ENCODE assay signal across 9 cellular contexts in the genomic region with DNA sequence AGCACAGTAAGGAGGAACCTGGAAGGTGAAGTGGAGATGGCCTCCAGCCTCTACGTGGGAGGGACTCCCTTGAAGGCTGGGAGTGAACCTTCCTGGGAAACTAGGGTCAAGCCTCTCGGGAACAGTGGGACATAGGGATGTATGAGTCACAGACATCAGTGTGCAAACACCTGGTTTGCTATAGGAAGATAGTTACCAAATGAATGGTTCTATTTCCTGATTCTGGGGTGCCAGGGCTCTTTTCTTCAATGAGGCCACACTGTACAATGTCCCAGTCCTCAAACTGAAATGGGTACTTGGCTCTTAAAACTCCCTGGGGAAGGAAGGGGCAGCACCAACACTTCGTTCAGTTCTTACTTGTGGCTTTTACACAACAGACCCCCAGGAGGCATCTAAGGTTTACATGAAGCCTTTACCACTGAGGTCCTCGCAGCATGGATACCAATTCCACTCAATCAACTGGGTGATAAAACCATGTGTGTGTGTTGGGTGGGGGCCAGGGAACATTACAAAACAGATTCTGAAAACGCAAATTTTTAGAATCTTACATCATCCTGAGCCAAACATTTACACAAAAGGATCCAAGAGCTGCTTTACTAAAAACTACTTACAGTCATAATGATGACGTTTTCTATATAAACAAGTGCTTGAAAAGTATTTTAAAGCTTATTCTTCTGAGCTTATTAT. TPM values are rescaled to one million over a fixed set of nuclear protein-coding genes. Genes with fewer than 3 reads are reported as not detected.
DNase-seq lines count a peak whose midpoint lies in the region; ATAC-seq and TF ChIP-seq lines count a peak whose summit lies in the region.
"Had no signal": no experiment of that assay in that cellular context is flagged by ENCODE, and none has a peak within 500 bp of the region (broad histone marks: within the 10 kb centered on the region; RNA-seq: fewer than 3 reads in every experiment).

No MANE protein-coding gene starts in this region.

- CTCF ChIA-PET in AG04450 (lab: Charles Lee): interaction anchor here (0.6 to 1.5 kb wide), 3 partner anchors 42 to 246 kb away, joined by 3 to 5 read pairs (median 4); no protein-coding TSS in a partner anchor

- POLR2A ChIA-PET in AG04450 (lab: Yijun Ruan, JAX): interaction anchor here (0.6 to 1.5 kb wide), 12 partner anchors 9 to 294 kb away, joined by 3 to 14 read pairs (median 4); partner anchors contain the start of genes ERFE, HES6, ILKAP and SCLY

- H3K4me3 ChIP-seq in AG04450 (ENCODE audit: low read depth, low read length) (peak overlapping the region; percentile 28), MG63 (no peak overlapping the region), colonic mucosa (no peak overlapping the region)
- H3K4me3 ChIP-seq: adrenal gland had no signal

- H3K9me3 ChIP-seq in AG04450 (ENCODE audit: control insufficient read depth, insufficient read depth, low read length) (no peaks in the 10 kb centered on the region; the same call in 1 of the 2 replicates), MG63 (no peaks in the 10 kb centered on the region), colonic mucosa (no peaks in the 10 kb centered on the region)
- H3K9me3 ChIP-seq: adrenal gland had no signal

- TF ChIP-seq CTCF in AG04450 (IDR thresholded peaks at IDR 0.05; ENCODE audit: low read depth, low read length) (peak; percentile 20; the same call in 1 of the 2 replicates), colonic mucosa (IDR thresholded peaks at IDR 0.05) (no peak)

- DNase-seq in AG04450 (ENCODE audit: low read depth, low spot score) (peak; percentile 95), MG63 (peak; percentile 70), colonic mucosa (no peak), mesenteric fat pad (ENCODE audit: low spot score) (peak; percentile 67), CD1c-positive myeloid dendritic cell (ENCODE audit: extremely low spot score) (no peak), SHP77 (lab: John Stamatoyannopoulos, UW) (no peak), NCI-H146 (lab: John Stamatoyannopoulos, UW) (no peak)

- H3K27me3 ChIP-seq in AG04450 (ENCODE audit: control insufficient read depth, insufficient read depth, low read length) (no peaks in the 10 kb centered on the region), MG63 (no peaks in the 10 kb centered on the region), colonic mucosa (peaks cover 2% of the 10 kb centered on the region)

- intact Hi-C loops in colonic mucosa (cut with DNase I): no loop called here

- H3K27ac ChIP-seq in AG04450 (ENCODE audit: low read depth, low read length) (peak overlapping the region; percentile 100), colonic mucosa (peak overlapping the region; percentile 48)

- H3K36me3 ChIP-seq in MG63 (peaks cover 57% of the 10 kb centered on the region), colonic mucosa (peaks cover 8% of the 10 kb centered on the region)

- no peak for ATAC-seq in GM19035 (IDR thresholded peaks at IDR 0.05; ENCODE audit: unreplicated experiment)

- H3K9ac ChIP-seq in colonic mucosa (ENCODE audit: low read depth in 2 of 2, low read length in 2 of 2): no peak overlapping the region

- H3K4me1 ChIP-seq in colonic mucosa: peaks cover 2% of the 10 kb centered on the region

RNA-seq across cellular contexts. Expression of gene ERFE, which starts 10.4 kb away (rescaled TPM):
- polyA plus RNA-seq in AG04450 (2011; rRNA removed): 2.4 and 2.9 TPM in 2 replicates
- polyA minus RNA-seq in AG04450 (2011; rRNA and poly(A)+ RNA removed): 0.96 and 2.2 TPM in 2 replicates
- total RNA-seq in MG63 (2014; rRNA removed; shearing (Covaris generic); ENCODE audit: low replicate concordance): 11.1 and 24.6 TPM in 2 replicates
- total RNA-seq in colonic mucosa (under 1 TPM in 1 of 2 donors, not detected in 1; 0.50 TPM), mesenteric fat pad (1.5 TPM)

RNA-seq across cellular contexts. Expression of gene KLHL30, which starts 30.7 kb away (rescaled TPM):
- polyA plus RNA-seq in AG04450 (2011; rRNA removed): not detected in 2 replicates
- polyA minus RNA-seq in AG04450 (2011; rRNA and poly(A)+ RNA removed): not detected in 2 replicates
- not detected in 2 replicates for total RNA-seq in MG63 (2014; rRNA removed; shearing (Covaris generic); ENCODE audit: low replicate concordance)
- under 1 TPM; 0.07 to 0.13 TPM for total RNA-seq in colonic mucosa
- total RNA-seq in mesenteric fat pad: 4.4 TPM

RNA-seq across cellular contexts. Expression of gene ILKAP, which starts 34.3 kb away (rescaled TPM):
- polyA plus RNA-seq in AG04450 (2011; rRNA removed): 29.4 and 34.9 TPM in 2 replicates
- 21.9 and 23.3 TPM in 2 replicates for polyA minus RNA-seq in AG04450 (2011; rRNA and poly(A)+ RNA removed)
- total RNA-seq in MG63 (2014; rRNA removed; shearing (Covaris generic); ENCODE audit: low replicate concordance): 59.6 and 69.4 TPM in 2 replicates
- total RNA-seq in colonic mucosa (10 to 100 TPM; 27.8 to 50.3 TPM), mesenteric fat pad (36.4 TPM)

Comparison
In these comparisons a context has a peak if more than half of its experiments do, and no peak if none do; other contexts are left out.
1. DNase-seq: peak in AG04450 (single experiment), MG63 (single experiment) and mesenteric fat pad (single experiment); none in colonic mucosa (single experiment), CD1c-positive myeloid dendritic cell (single experiment), SHP77 (0 of 2) and NCI-H146 (single experiment).